In genomic region chr7:101085000-101085948, GRCh38 we compare ENCODE assay signal across 8 cellular contexts. TPM values are rescaled to one million over a fixed set of nuclear protein-coding genes. Genes with fewer than 3 reads are reported as not detected.
DNase-seq lines count a peak whose midpoint lies in the region; ATAC-seq and TF ChIP-seq lines count a peak whose summit lies in the region.

Gene TRIM56, plus strand, starts transcription at chr7:101085481. Its CDS starts 1,832 bp downstream, at chr7:101087313.

- H3K9me3 ChIP-seq in ectodermal cell (ENCODE audit: control insufficient read depth, low read length) = no peaks in the 10 kb centered on the region
- H3K9me3 ChIP-seq in lung (ENCODE audit: control insufficient read depth in 2 of 2, insufficient read depth in 1 of 2, low read length in 1 of 2) = no peaks in the 10 kb centered on the region

- POLR2A ChIA-PET in AG04449 (lab: Yijun Ruan, JAX) = interaction anchor here (0.5 to 2.3 kb wide), 11 partner anchors 8 to 196 kb away, joined by 3 to 16 read pairs (median 5); partner anchors contain the start of genes SERPINE1 and UFSP1
- POLR2A ChIA-PET in activated CD4-positive, alpha-beta memory T cell treated with anti-CD3 and anti-CD28 coated beads, Interleukin-2, amount 10 ng/mL, durations not matched to agents 7 days and 5 days (lab: Charles Lee) = interaction anchor here (0.5 to 3.5 kb wide), 25 partner anchors 8 to 1585 kb away, joined by 3 to 20 read pairs (median 6); partner anchors contain the start of genes PLOD3, SERPINE1, SRRT and UFSP1

- peak within 1 kb of the TSS; percentile 97 for H3K4me3 Mint-ChIP-seq in activated CD4-positive, alpha-beta memory T cell treated with anti-CD3 and anti-CD28 coated beads, Interleukin-2, amount 10 ng/mL, durations not matched to agents 7 days and 5 days

- ATAC-seq in HG03159 (IDR thresholded peaks at IDR 0.05; ENCODE audit: unreplicated experiment) (peak; percentile 87), lung (ENCODE audit: insufficient read depth, low FRiP score) (peak; percentile 87)

- H3K36me3 ChIP-seq in ectodermal cell (ENCODE audit: control insufficient read depth, insufficient read depth, low read length) (no peaks in the 10 kb centered on the region), lung (ENCODE audit: control insufficient read depth in 2 of 2, insufficient read depth in 2 of 2, low read length in 2 of 2) (peaks cover 0 to 35% of the 10 kb centered on the region in 2 donors)

- TF ChIP-seq CTCF in AG04449 (IDR thresholded peaks at IDR 0.05; ENCODE audit: insufficient read depth, low read length, missing control alignments) (no peak), lung (IDR thresholded peaks at IDR 0.05; ENCODE audit: control extremely low read depth, extremely low read depth) (no peak)

- peak within 1 kb of the TSS; percentile 97 for H3K27ac Mint-ChIP-seq in activated CD4-positive, alpha-beta memory T cell treated with anti-CD3 and anti-CD28 coated beads, Interleukin-2, amount 10 ng/mL, durations not matched to agents 7 days and 5 days

- DNase-seq in AG04449 (ENCODE audit: low read depth, low spot score) (no peak), NCI-H748 (lab: John Stamatoyannopoulos, UW; ENCODE audit: unreplicated experiment) (peak; percentile 82), lung (ENCODE audit: low spot score) (peak; percentile 89)
- DNase-seq in activated CD4-positive, alpha-beta memory T cell treated with anti-CD3 and anti-CD28 coated beads, Interleukin-2, amount 10 ng/mL, durations not matched to agents 7 days and 5 days = peak; percentile 86
- peak; percentile 47 to 65 (median 62) for DNase-seq in stimulated activated CD4-positive, alpha-beta T cell treated with anti-CD3 and anti-CD28 coated beads, TNF-alpha, amount 100 ng/mL, for 48 hours (ENCODE audit: low read depth in 3 of 3)

- H3K27ac ChIP-seq in ectodermal cell (ENCODE audit: insufficient read depth, low read depth, low read length, poor library complexity, severe bottlenecking) (no peak within 1 kb of the TSS), lung (ENCODE audit: low read depth in 1 of 2, low read length in 1 of 2) (peak within 1 kb of the TSS; percentile 86 to 96)

- H3K9me3 Mint-ChIP-seq in activated CD4-positive, alpha-beta memory T cell treated with anti-CD3 and anti-CD28 coated beads, Interleukin-2, amount 10 ng/mL, durations not matched to agents 7 days and 5 days = no peaks in the 10 kb centered on the region

- 6 to 8% methylated on average over 28 of the region's 28 CpGs for WGBS in ectodermal cell, 2 experiments
- 2 to 3% methylated on average over 28 of the region's 28 CpGs for WGBS in lung, 2 donors

- H3K27me3 ChIP-seq in ectodermal cell (ENCODE audit: control insufficient read depth, insufficient read depth, low read length, poor library complexity, severe bottlenecking) (no peaks in the 10 kb centered on the region), lung (ENCODE audit: control insufficient read depth, insufficient read depth) (no peaks in the 10 kb centered on the region)

- H3K4me1 ChIP-seq in ectodermal cell (ENCODE audit: control insufficient read depth, insufficient read depth, low read length) = no peaks in the 10 kb centered on the region
- peaks cover 0 to 24% of the 10 kb centered on the region in 2 donors for H3K4me1 ChIP-seq in lung (ENCODE audit: control insufficient read depth in 2 of 2, insufficient read depth in 2 of 2, low read length in 2 of 2)

- peaks cover 34% of the 10 kb centered on the region for H3K4me1 Mint-ChIP-seq in activated CD4-positive, alpha-beta memory T cell treated with anti-CD3 and anti-CD28 coated beads, Interleukin-2, amount 10 ng/mL, durations not matched to agents 7 days and 5 days

- peaks cover 5% of the 10 kb centered on the region for H3K27me3 Mint-ChIP-seq in activated CD4-positive, alpha-beta memory T cell treated with anti-CD3 and anti-CD28 coated beads, Interleukin-2, amount 10 ng/mL, durations not matched to agents 7 days and 5 days

- H3K4me3 ChIP-seq in AG04449 (ENCODE audit: low read depth, low read length) = peak within 1 kb of the TSS; percentile 80
- peak within 1 kb of the TSS; percentile 50 for H3K4me3 ChIP-seq in ectodermal cell (ENCODE audit: insufficient read depth, low read depth, low read length)
- peak within 1 kb of the TSS; percentile 49 for H3K4me3 ChIP-seq in lung

- CTCF ChIA-PET in AG04449 (lab: Yijun Ruan, JAX) = interaction anchor here (0.8 to 5.6 kb wide), 17 partner anchors 8 to 233 kb away, joined by 3 to 49 read pairs (median 3); partner anchors contain the start of gene SLC12A9
- CTCF ChIA-PET in activated CD4-positive, alpha-beta memory T cell treated with anti-CD3 and anti-CD28 coated beads, Interleukin-2, amount 10 ng/mL, durations not matched to agents 7 days and 5 days (lab: Charles Lee) = interaction anchor here (0.6 to 2.9 kb wide), 12 partner anchors 8 to 462 kb away, joined by 3 to 17 read pairs (median 7); partner anchors contain the start of genes PLOD3, VGF and ZNHIT1

- in situ Hi-C loops in GM18951 (cut with MboI; ENCODE audit: low sequenced_read_pairs, unreplicated experiment) = no loop called here

- H3K36me3 Mint-ChIP-seq in activated CD4-positive, alpha-beta memory T cell treated with anti-CD3 and anti-CD28 coated beads, Interleukin-2, amount 10 ng/mL, durations not matched to agents 7 days and 5 days (ENCODE audit: low read depth) = peaks cover 31% of the 10 kb centered on the region

- peak; percentile 76 for TF ChIP-seq POLR2A in GM18951 (IDR thresholded peaks at IDR 0.05; ENCODE audit: extremely low read depth, insufficient read depth, insufficient read length)

RNA-seq across cellular contexts. Expression of gene TRIM56, which starts in this region (rescaled TPM):
- 10 to 100 TPM; 72.6 to 72.7 TPM for total RNA-seq in activated CD4-positive, alpha-beta memory T cell treated with anti-CD3 and anti-CD28 coated beads, Interleukin-2, amount 10 ng/mL, durations not matched to agents 7 days and 5 days
- 5.4 TPM for polyA plus RNA-seq in ectodermal cell (2013, experiment 1 of 4)
- 4.9 TPM for polyA plus RNA-seq in ectodermal cell (2013, experiment 2 of 4)
- polyA plus RNA-seq in ectodermal cell (2013, experiment 3 of 4) = 2.5 TPM
- 4.3 TPM for polyA plus RNA-seq in ectodermal cell (2013, experiment 4 of 4)
- 10 to 100 TPM; 32.6 to 56.6 TPM for total RNA-seq in lung
- 10 to 100 TPM; 14.4 to 15.7 TPM for polyA plus RNA-seq in lung
